ENCODE assay signal across 1 cellular context in the genomic region with DNA sequence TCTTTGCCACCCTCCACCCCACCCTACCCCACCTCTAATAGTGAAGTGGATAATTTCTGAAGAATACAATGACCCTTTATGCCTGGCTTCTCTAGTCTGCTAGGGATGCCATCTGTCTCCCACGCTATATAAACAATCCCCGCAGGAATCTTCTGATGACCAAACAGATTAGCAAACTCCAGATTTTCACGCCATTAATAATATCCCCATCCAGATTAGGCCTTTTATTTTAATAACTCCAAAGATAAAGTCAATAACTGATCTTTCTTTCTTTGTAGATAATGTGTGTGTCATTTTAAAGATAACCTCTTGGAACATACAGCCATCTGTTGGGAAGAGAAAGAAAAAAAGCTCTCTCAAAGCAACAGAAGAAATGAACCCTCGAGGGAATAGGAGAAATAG.
TF ChIP-seq lines count a peak whose summit lies in the region.

No MANE protein-coding gene starts in this region.

TF ChIP-seq in SK-N-SH treated with all-trans-retinoic acid at 6 μM for 48 hours, 23 proteins besides CTCF, POLR2A, EP300 and RAD21 (continued from another document):
- TF ChIP-seq, protein P1, sequence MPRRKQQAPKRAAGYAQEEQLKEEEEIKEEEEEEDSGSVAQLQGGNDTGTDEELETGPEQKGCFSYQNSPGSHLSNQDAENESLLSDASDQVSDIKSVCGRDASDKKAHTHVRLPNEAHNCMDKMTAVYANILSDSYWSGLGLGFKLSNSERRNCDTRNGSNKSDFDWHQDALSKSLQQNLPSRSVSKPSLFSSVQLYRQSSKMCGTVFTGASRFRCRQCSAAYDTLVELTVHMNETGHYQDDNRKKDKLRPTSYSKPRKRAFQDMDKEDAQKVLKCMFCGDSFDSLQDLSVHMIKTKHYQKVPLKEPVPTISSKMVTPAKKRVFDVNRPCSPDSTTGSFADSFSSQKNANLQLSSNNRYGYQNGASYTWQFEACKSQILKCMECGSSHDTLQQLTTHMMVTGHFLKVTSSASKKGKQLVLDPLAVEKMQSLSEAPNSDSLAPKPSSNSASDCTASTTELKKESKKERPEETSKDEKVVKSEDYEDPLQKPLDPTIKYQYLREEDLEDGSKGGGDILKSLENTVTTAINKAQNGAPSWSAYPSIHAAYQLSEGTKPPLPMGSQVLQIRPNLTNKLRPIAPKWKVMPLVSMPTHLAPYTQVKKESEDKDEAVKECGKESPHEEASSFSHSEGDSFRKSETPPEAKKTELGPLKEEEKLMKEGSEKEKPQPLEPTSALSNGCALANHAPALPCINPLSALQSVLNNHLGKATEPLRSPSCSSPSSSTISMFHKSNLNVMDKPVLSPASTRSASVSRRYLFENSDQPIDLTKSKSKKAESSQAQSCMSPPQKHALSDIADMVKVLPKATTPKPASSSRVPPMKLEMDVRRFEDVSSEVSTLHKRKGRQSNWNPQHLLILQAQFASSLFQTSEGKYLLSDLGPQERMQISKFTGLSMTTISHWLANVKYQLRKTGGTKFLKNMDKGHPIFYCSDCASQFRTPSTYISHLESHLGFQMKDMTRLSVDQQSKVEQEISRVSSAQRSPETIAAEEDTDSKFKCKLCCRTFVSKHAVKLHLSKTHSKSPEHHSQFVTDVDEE (CRISPR knock-in tag; IDR thresholded peaks at IDR 0.05), result no peak
- TF ChIP-seq PPARA (CRISPR knock-in tag; IDR thresholded peaks at IDR 0.05; ENCODE audit: borderline replicate concordance), result no peak
TF ChIP-seq in SK-N-SH treated with all-trans-retinoic acid at 6 μM for 48 hours: peak in this region for 3.
